In the genomic region with DNA sequence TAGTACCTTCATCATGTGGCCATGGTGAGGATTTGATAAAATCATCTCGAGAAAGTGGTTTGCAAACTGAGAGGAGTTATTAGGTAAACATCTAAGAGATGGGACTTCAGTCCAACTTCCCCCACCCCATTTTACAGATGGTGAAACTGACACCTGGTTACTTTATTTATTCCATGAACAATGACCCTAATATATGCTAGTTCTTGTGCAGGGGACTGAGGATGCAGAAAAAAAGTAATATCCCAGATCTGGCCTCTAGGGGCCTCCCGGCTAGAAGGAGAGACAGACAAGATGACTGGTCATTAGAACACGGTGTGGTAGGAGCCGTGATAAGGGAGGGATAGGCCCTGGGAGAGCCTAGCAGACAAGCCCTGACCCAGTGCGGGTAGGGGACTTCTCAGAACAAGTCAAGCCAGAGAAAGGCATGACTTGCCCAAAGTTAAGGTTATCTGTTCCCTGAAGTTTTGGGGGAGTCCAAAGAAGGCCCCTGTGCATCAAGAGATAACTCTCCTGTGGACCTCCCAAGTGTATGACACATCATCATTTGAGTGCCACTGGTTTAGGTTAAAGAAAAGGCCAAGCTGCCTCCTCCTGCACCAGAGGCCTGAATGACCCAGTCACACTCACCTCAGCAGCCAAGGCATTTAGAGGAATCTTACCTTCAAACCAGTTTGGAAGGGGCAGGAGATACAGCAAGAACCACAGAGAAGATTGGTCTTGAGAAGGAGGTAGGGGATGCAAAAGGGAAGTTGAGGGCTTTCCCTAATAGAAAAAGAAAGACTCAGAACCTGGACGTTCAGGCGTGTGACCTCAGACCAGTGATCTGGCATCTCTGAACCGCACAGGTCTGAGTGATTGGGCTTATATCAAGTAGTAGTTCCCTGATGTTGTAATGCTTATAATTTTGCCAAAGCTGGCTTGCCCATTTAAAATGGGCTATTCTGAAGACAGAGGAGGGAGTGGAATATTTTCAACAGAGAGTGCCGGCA, we compare ENCODE assay signal across 8 cellular contexts. TPM values are rescaled to one million over a fixed set of nuclear protein-coding genes. Genes with fewer than 3 reads are reported as not detected.
DNase-seq lines count a peak whose midpoint lies in the region; ATAC-seq and TF ChIP-seq lines count a peak whose summit lies in the region.

No MANE protein-coding gene starts in this region.

- peaks cover 0 to 15% (median 5%) of the 10 kb centered on the region in 3 donors for H3K27me3 Mint-ChIP-seq in CD14-positive monocyte (ENCODE audit: low read depth in 3 of 3)
- H3K27me3 Mint-ChIP-seq in activated T-cell treated with anti-CD3 and anti-CD28 coated beads, Interleukin-2, amount 50 U/mL, for 24 hours: peaks cover 46% of the 10 kb centered on the region
- peaks cover 40% of the 10 kb centered on the region for H3K27me3 Mint-ChIP-seq in T-helper 17 cell

- no peak overlapping the region for H3K9ac ChIP-seq in GM23248

- no peaks in the 10 kb centered on the region for H3K9me3 ChIP-seq in GM23248 (ENCODE audit: low read depth)
- H3K9me3 ChIP-seq in T-helper 17 cell (ENCODE audit: control insufficient read depth, low read length, poor library complexity, severe bottlenecking): no peaks in the 10 kb centered on the region

- no peak overlapping the region for H2AFZ ChIP-seq in GM23248

- peaks cover 30% of the 10 kb centered on the region for H3K4me1 ChIP-seq in GM23248 (ENCODE audit: insufficient read depth)

- H3K4me3 ChIP-seq in GM23248 (no peak overlapping the region), foreskin fibroblast (ENCODE audit: low read depth in 1 of 2, low read length in 2 of 2) (no peak overlapping the region), retinal pigment epithelial cell (ENCODE audit: low read length) (no peak overlapping the region)

- no peak for ATAC-seq in T-helper 17 cell
- no peak for ATAC-seq in GM21723 (IDR thresholded peaks at IDR 0.05; ENCODE audit: unreplicated experiment)

- no peaks in the 10 kb centered on the region for H3K79me2 ChIP-seq in GM23248 (ENCODE audit: insufficient read depth)

- H3K9me3 Mint-ChIP-seq in CD14-positive monocyte: no peaks in the 10 kb centered on the region
- H3K9me3 Mint-ChIP-seq in activated T-cell treated with anti-CD3 and anti-CD28 coated beads, Interleukin-2, amount 50 U/mL, for 24 hours: no peaks in the 10 kb centered on the region

- peaks cover 13% of the 10 kb centered on the region for H3F3A ChIP-seq in GM23248 (ENCODE audit: insufficient read depth)

- peak overlapping the region; percentile 5 for H3K4me2 ChIP-seq in GM23248 (ENCODE audit: unreplicated experiment)

- H4K20me1 ChIP-seq in GM23248 (ENCODE audit: insufficient read depth): no peaks in the 10 kb centered on the region

- no peaks in the 10 kb centered on the region for H3K9me2 ChIP-seq in GM23248 (ENCODE audit: insufficient read depth)

- DNase-seq in CD14-positive monocyte (ENCODE audit: low spot score) (no peak), GM23248 (peak; percentile 63), RPMI8226 (peak; percentile 49), foreskin fibroblast (peak in 1 of 2 donors; percentile 6), retinal pigment epithelial cell (ENCODE audit: low read depth) (no peak), T-helper 17 cell (no peak)
- no peak for DNase-seq in activated T-cell treated with anti-CD3 and anti-CD28 coated beads, Interleukin-2, amount 50 U/mL, for 24 hours

- peaks cover 73% of the 10 kb centered on the region for H3K4me1 Mint-ChIP-seq in CD14-positive monocyte
- H3K4me1 Mint-ChIP-seq in activated T-cell treated with anti-CD3 and anti-CD28 coated beads, Interleukin-2, amount 50 U/mL, for 24 hours (ENCODE audit: low read depth): peaks cover 4% of the 10 kb centered on the region
- H3K4me1 Mint-ChIP-seq in T-helper 17 cell: no peaks in the 10 kb centered on the region

- H3K36me3 Mint-ChIP-seq in CD14-positive monocyte (peaks cover 2 to 4% of the 10 kb centered on the region in 2 donors), T-helper 17 cell (ENCODE audit: low read depth) (no peaks in the 10 kb centered on the region)
- H3K36me3 Mint-ChIP-seq in activated T-cell treated with anti-CD3 and anti-CD28 coated beads, Interleukin-2, amount 50 U/mL, for 24 hours (ENCODE audit: low read depth): no peaks in the 10 kb centered on the region

- peak; percentile 83 for TF ChIP-seq CTCF in CD14-positive monocyte (IDR thresholded peaks at IDR 0.05)
- peak; percentile 26 for TF ChIP-seq CTCF in foreskin fibroblast (IDR thresholded peaks at IDR 0.05; ENCODE audit: low read depth, low read length)
- TF ChIP-seq CTCF in retinal pigment epithelial cell (conservative IDR thresholded peaks at IDR 0.05; ENCODE audit: low read depth, low read length): peak; percentile 57

- intact Hi-C loops in CD14-positive monocyte (cut with micrococcal nuclease): no loop called here

- no peaks in the 10 kb centered on the region for H3K36me3 ChIP-seq in GM23248 (ENCODE audit: low read depth)

- H3K27me3 ChIP-seq in GM23248 (replicated peaks; ENCODE audit: insufficient read depth): no peaks in the 10 kb centered on the region

- H3K27ac ChIP-seq in GM23248: no peak overlapping the region

- H3K27ac Mint-ChIP-seq in CD14-positive monocyte (peak overlapping the region in 3 of 7 donors; percentile 24 to 61 (median 59)), T-helper 17 cell (no peak overlapping the region)
- H3K27ac Mint-ChIP-seq in activated T-cell treated with anti-CD3 and anti-CD28 coated beads, Interleukin-2, amount 50 U/mL, for 24 hours: no peak overlapping the region

- WGBS in GM23248 (ENCODE audit: low coverage in 1 of 2, low lambda C conversion rate in 2 of 2, missing lambda C conversion rate in 2 of 2), 2 experiments: 65 to 76% methylated on average over 9 of the region's 9 CpGs

- in situ Hi-C loops in GM23248 (cut with MboI): no loop called here

- H3K4me3 Mint-ChIP-seq in CD14-positive monocyte: peak overlapping the region; percentile 21 to 95
- H3K4me3 Mint-ChIP-seq in activated T-cell treated with anti-CD3 and anti-CD28 coated beads, Interleukin-2, amount 50 U/mL, for 24 hours: no peak overlapping the region
- no peak overlapping the region for H3K4me3 Mint-ChIP-seq in T-helper 17 cell

RNA-seq across cellular contexts. Expression of gene CMKLR1, which starts 1.6 kb away (rescaled TPM):
- polyA plus RNA-seq in CD14-positive monocyte (1 to 10 TPM; 7.5 to 7.9 TPM), GM23248 (2016; fragmentation: Nextera tagmentation; extraction: Ambion mirVana) (1.9 and 2.2 TPM in 2 replicates)
- 2.9 and 4.9 TPM in 2 replicates for total RNA-seq in GM23248 (2014; rRNA removed; shearing (Covaris generic))
- total RNA-seq in T-helper 17 cell: under 1 TPM in 1 of 2 donors, not detected in 1; 0.22 TPM

Comparison
In these comparisons a context has a peak if more than half of its experiments do, and no peak if none do; other contexts are left out.
1. DNase-seq: peak in GM23248 (single experiment) and RPMI8226 (single experiment); none in CD14-positive monocyte (single experiment), retinal pigment epithelial cell (single experiment), activated T-cell treated with anti-CD3 and anti-CD28 coated beads, Interleukin-2, amount 50 U/mL, for 24 hours (single experiment) and T-helper 17 cell (0 of 3).
2. H3K4me3 Mint-ChIP-seq: peak in CD14-positive monocyte (2 of 2); none in activated T-cell treated with anti-CD3 and anti-CD28 coated beads, Interleukin-2, amount 50 U/mL, for 24 hours (single experiment) and T-helper 17 cell (single experiment).
3. CTCF ChIP-seq: peak in every context shown above with its lines; median percentile 83 in CD14-positive monocyte; 57 in retinal pigment epithelial cell; 26 in foreskin fibroblast.